Comparison of ENCODE assay signal across 1 cellular context in the genomic region with DNA sequence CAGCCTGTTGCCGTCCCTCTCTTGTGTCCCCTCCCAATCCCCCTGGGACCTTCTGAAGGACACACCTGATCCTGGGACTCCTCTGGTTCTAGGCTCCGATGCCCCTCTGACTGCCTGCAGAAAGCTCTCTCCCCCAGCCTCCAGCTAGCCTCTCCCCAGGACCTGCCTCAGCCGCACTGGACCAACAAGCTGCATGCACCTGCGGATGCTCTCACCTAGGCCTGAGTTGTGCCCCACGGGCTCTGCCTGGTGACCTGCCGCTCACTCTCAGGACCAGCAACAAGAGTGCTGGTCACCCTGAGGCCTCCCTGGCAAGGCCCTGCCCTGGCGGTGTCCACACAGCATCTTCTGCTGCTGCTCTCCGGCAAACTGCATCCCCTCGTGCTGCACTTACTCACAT.
TF ChIP-seq lines count a peak whose summit lies in the region.

No MANE protein-coding gene starts in this region.

TF ChIP-seq in SK-N-SH treated with all-trans-retinoic acid at 6 μM for 48 hours, 23 proteins besides CTCF, POLR2A, EP300 and RAD21:
- TF ChIP-seq, protein P1, sequence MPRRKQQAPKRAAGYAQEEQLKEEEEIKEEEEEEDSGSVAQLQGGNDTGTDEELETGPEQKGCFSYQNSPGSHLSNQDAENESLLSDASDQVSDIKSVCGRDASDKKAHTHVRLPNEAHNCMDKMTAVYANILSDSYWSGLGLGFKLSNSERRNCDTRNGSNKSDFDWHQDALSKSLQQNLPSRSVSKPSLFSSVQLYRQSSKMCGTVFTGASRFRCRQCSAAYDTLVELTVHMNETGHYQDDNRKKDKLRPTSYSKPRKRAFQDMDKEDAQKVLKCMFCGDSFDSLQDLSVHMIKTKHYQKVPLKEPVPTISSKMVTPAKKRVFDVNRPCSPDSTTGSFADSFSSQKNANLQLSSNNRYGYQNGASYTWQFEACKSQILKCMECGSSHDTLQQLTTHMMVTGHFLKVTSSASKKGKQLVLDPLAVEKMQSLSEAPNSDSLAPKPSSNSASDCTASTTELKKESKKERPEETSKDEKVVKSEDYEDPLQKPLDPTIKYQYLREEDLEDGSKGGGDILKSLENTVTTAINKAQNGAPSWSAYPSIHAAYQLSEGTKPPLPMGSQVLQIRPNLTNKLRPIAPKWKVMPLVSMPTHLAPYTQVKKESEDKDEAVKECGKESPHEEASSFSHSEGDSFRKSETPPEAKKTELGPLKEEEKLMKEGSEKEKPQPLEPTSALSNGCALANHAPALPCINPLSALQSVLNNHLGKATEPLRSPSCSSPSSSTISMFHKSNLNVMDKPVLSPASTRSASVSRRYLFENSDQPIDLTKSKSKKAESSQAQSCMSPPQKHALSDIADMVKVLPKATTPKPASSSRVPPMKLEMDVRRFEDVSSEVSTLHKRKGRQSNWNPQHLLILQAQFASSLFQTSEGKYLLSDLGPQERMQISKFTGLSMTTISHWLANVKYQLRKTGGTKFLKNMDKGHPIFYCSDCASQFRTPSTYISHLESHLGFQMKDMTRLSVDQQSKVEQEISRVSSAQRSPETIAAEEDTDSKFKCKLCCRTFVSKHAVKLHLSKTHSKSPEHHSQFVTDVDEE (CRISPR knock-in tag; IDR thresholded peaks at IDR 0.05): no peak
- TF ChIP-seq ISL1 (CRISPR knock-in tag; IDR thresholded peaks at IDR 0.05) (no peak), ZFP30 (CRISPR knock-in tag; IDR thresholded peaks at IDR 0.05) (no peak), ZNF565 (CRISPR knock-in tag; conservative IDR thresholded peaks at IDR 0.05; ENCODE audit: low read depth) (no peak), BACH2 (CRISPR knock-in tag; IDR thresholded peaks at IDR 0.05; ENCODE audit: borderline replicate concordance) (no peak), PPARA (CRISPR knock-in tag; IDR thresholded peaks at IDR 0.05; ENCODE audit: borderline replicate concordance) (no peak), ZNF8 (CRISPR knock-in tag; IDR thresholded peaks at IDR 0.05) (no peak), CSDC2 (CRISPR knock-in tag; IDR thresholded peaks at IDR 0.05) (no peak), ARNTL (CRISPR knock-in tag; IDR thresholded peaks at IDR 0.05; ENCODE audit: borderline replicate concordance, low read depth) (no peak), TCF4 (CRISPR knock-in tag; IDR thresholded peaks at IDR 0.05; ENCODE audit: borderline replicate concordance) (no peak), ZNF70 (CRISPR knock-in tag; IDR thresholded peaks at IDR 0.05) (no peak)
- TF ChIP-seq, protein P2, sequence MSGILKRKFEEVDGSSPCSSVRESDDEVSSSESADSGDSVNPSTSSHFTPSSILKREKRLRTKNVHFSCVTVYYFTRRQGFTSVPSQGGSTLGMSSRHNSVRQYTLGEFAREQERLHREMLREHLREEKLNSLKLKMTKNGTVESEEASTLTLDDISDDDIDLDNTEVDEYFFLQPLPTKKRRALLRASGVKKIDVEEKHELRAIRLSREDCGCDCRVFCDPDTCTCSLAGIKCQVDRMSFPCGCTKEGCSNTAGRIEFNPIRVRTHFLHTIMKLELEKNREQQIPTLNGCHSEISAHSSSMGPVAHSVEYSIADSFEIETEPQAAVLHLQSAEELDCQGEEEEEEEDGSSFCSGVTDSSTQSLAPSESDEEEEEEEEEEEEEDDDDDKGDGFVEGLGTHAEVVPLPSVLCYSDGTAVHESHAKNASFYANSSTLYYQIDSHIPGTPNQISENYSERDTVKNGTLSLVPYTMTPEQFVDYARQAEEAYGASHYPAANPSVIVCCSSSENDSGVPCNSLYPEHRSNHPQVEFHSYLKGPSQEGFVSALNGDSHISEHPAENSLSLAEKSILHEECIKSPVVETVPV (CRISPR knock-in tag; IDR thresholded peaks at IDR 0.05): no peak
